Comparison of ENCODE assay signal across 8 cellular contexts in genomic region chr17:49494937-49495841, GRCh38. TPM values are rescaled to one million over a fixed set of nuclear protein-coding genes. Genes with fewer than 3 reads are reported as not detected.
A peak's percentile ranks its signal among the peaks of the same experiment; 100 is the strongest.
DNase-seq lines count a peak whose midpoint lies in the region; ATAC-seq and TF ChIP-seq lines count a peak whose summit lies in the region.

TSS of gene NGFR (plus strand) at chr17:49495293. CDS start at chr17:49495418, 125 bp downstream.

- ATAC-seq in HG03108 (IDR thresholded peaks at IDR 0.05; ENCODE audit: unreplicated experiment) (peak; percentile 40), GM21360 (IDR thresholded peaks at IDR 0.05; ENCODE audit: unreplicated experiment) (no peak), HG02981 (IDR thresholded peaks at IDR 0.05; ENCODE audit: unreplicated experiment) (no peak)

- no peaks in the 10 kb centered on the region for H3K9me3 Mint-ChIP-seq in activated naive CD4-positive, alpha-beta T cell treated with anti-CD3 and anti-CD28 coated beads, Interleukin-2, amount 50 U/mL, for 24 hours

- no peak within 1 kb of the TSS for H3K27ac Mint-ChIP-seq in activated naive CD4-positive, alpha-beta T cell treated with anti-CD3 and anti-CD28 coated beads, Interleukin-2, amount 50 U/mL, for 24 hours

- H3K27ac ChIP-seq in Peyer's patch (peak within 1 kb of the TSS in 1 of 4 donors; percentile 65), left ventricle myocardium inferior (replicated peaks) (peak within 1 kb of the TSS; percentile 48)

- peak within 1 kb of the TSS; percentile 48 to 56 (median 54) for H3K4me3 ChIP-seq in Peyer's patch
- H3K4me3 ChIP-seq in left ventricle myocardium inferior: peak within 1 kb of the TSS; percentile 69

- no peak for TF ChIP-seq POLR2A in Peyer's patch (IDR thresholded peaks at IDR 0.05)

- H3K4me1 ChIP-seq in Peyer's patch (peaks cover 0 to 26% (median 26%) of the 10 kb centered on the region in 4 donors), left ventricle myocardium inferior (peaks cover 38% of the 10 kb centered on the region)

- TF ChIP-seq CTCF in Peyer's patch (IDR thresholded peaks at IDR 0.05) (no peak), left ventricle myocardium inferior (IDR thresholded peaks at IDR 0.05; ENCODE audit: borderline replicate concordance) (no peak)

- intact Hi-C loops in left ventricle myocardium inferior (cut with micrococcal nuclease) (no loop called here), posterior cingulate gyrus (cut with DNase I) (loop anchor here (10.0 kb wide), 1 partner anchor 60 kb away; no protein-coding TSS in a partner anchor)

- peaks cover 21% of the 10 kb centered on the region for H3K27me3 Mint-ChIP-seq in activated naive CD4-positive, alpha-beta T cell treated with anti-CD3 and anti-CD28 coated beads, Interleukin-2, amount 50 U/mL, for 24 hours

- H3K9me3 ChIP-seq in Peyer's patch (no peaks in the 10 kb centered on the region), left ventricle myocardium inferior (replicated peaks) (no peaks in the 10 kb centered on the region)

- H3K4me1 Mint-ChIP-seq in activated naive CD4-positive, alpha-beta T cell treated with anti-CD3 and anti-CD28 coated beads, Interleukin-2, amount 50 U/mL, for 24 hours: peaks cover 15% of the 10 kb centered on the region

- H3K4me3 Mint-ChIP-seq in activated naive CD4-positive, alpha-beta T cell treated with anti-CD3 and anti-CD28 coated beads, Interleukin-2, amount 50 U/mL, for 24 hours: peak within 1 kb of the TSS; percentile 74

- H3K36me3 Mint-ChIP-seq in activated naive CD4-positive, alpha-beta T cell treated with anti-CD3 and anti-CD28 coated beads, Interleukin-2, amount 50 U/mL, for 24 hours: no peaks in the 10 kb centered on the region

- peaks cover 0 to 29% of the 10 kb centered on the region in 2 donors for H3K27me3 ChIP-seq in Peyer's patch
- peaks cover 91% of the 10 kb centered on the region for H3K27me3 ChIP-seq in left ventricle myocardium inferior (ENCODE audit: low read depth)

- DNase-seq in EH (ENCODE audit: low read depth) (peak; percentile 44), Peyer's patch (peak in 2 of 3 donors; percentile 45 to 66), left ventricle myocardium inferior (peak; percentile 54), posterior cingulate gyrus (peak in 8 of 10 donors; percentile 41 to 94 (median 52))

- H3K36me3 ChIP-seq in Peyer's patch (no peaks in the 10 kb centered on the region), left ventricle myocardium inferior (no peaks in the 10 kb centered on the region)

RNA-seq across cellular contexts. Expression of gene NGFR, which starts in this region (rescaled TPM):
- total RNA-seq in Peyer's patch: 1 to 10 TPM in 2 of 4 donors, under 1 TPM in 1, not detected in 1; 0.70 to 1.9 (median 1.5) TPM
- 8.9 TPM for total RNA-seq in left ventricle myocardium inferior
